1 cellular context compared by ENCODE assay signal in the genomic region with DNA sequence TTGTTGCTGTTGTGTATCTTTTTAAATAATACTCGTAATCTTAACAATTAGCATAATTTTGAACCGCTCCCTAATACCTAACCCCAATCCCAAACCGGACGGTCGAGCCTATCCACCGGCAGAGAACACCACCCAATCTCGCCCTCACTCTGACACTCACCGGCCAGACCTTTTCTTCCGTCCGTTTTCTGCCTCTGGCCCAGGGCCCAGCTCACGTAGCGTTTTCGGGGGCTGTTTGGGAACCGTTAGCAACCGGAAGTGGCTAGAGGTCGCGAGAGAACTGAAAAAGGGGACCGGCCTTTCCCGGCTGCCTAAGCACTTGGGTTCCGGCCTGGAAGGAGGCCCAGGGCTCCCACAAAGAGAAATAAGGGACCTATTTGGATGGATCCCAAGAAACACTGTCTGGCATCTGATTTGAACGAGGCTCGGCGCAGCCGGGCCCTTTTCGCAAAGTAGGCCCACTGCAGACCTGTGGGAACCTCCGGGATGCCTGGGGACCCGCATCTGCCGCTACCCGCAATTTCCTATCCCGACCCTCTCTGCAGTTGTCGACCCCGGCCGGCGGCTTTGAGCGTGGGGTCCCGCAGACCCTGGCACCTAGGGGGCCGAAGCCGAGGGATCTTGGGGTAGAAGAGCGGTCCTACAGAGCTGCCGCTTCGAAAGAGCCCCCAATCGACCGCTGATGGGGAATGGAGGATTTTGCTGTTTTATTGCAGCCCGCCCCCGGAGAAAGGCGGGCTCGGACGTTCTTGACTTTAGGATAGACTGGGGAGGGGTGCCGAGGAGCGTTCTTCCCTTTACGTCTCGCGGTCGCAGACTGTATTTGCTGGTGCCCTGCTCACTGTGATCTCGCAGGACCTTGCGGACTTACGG.
TF ChIP-seq lines count a peak whose summit lies in the region.

No MANE protein-coding gene starts in this region.

TF ChIP-seq in HepG2, 621 proteins besides CTCF, POLR2A, EP300 and RAD21 (continued from another document and continues in another):
- TF ChIP-seq, protein P1, sequence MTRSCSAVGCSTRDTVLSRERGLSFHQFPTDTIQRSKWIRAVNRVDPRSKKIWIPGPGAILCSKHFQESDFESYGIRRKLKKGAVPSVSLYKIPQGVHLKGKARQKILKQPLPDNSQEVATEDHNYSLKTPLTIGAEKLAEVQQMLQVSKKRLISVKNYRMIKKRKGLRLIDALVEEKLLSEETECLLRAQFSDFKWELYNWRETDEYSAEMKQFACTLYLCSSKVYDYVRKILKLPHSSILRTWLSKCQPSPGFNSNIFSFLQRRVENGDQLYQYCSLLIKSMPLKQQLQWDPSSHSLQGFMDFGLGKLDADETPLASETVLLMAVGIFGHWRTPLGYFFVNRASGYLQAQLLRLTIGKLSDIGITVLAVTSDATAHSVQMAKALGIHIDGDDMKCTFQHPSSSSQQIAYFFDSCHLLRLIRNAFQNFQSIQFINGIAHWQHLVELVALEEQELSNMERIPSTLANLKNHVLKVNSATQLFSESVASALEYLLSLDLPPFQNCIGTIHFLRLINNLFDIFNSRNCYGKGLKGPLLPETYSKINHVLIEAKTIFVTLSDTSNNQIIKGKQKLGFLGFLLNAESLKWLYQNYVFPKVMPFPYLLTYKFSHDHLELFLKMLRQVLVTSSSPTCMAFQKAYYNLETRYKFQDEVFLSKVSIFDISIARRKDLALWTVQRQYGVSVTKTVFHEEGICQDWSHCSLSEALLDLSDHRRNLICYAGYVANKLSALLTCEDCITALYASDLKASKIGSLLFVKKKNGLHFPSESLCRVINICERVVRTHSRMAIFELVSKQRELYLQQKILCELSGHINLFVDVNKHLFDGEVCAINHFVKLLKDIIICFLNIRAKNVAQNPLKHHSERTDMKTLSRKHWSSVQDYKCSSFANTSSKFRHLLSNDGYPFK (CRISPR knock-in tag; IDR thresholded peaks at IDR 0.05; ENCODE audit: borderline replicate concordance) = peak; percentile 94; the same call in 1 of the 2 replicates
- TF ChIP-seq MAFF (IDR thresholded peaks at IDR 0.05; ENCODE audit: low read depth, low read length) = no peak; the same call in 1 of the 2 replicates
- peak; percentile 67 for TF ChIP-seq ZNF761 (CRISPR knock-in tag; conservative IDR thresholded peaks at IDR 0.05)
- peak; percentile 96 for TF ChIP-seq ZBTB7B (CRISPR knock-in tag; IDR thresholded peaks at IDR 0.05)
- peak; percentile 98 for TF ChIP-seq PHF20 (CRISPR knock-in tag; IDR thresholded peaks at IDR 0.05)
- TF ChIP-seq, protein P2, sequence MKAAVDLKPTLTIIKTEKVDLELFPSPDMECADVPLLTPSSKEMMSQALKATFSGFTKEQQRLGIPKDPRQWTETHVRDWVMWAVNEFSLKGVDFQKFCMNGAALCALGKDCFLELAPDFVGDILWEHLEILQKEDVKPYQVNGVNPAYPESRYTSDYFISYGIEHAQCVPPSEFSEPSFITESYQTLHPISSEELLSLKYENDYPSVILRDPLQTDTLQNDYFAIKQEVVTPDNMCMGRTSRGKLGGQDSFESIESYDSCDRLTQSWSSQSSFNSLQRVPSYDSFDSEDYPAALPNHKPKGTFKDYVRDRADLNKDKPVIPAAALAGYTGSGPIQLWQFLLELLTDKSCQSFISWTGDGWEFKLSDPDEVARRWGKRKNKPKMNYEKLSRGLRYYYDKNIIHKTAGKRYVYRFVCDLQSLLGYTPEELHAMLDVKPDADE (CRISPR knock-in tag; IDR thresholded peaks at IDR 0.05) = peak; percentile 70; the same call in 1 of the 2 replicates
- TF ChIP-seq HDAC2 (CRISPR knock-in tag; IDR thresholded peaks at IDR 0.05) = peak; percentile 92
- TF ChIP-seq STAG1 (CRISPR knock-in tag; IDR thresholded peaks at IDR 0.05) = no peak; the same call in 1 of the 2 replicates
- TF ChIP-seq ZNF17 (CRISPR knock-in tag; IDR thresholded peaks at IDR 0.05) = 0 out of 2 replicates have a peak, but pooled peaks have one; percentile 26
- TF ChIP-seq ADNP (CRISPR knock-in tag; IDR thresholded peaks at IDR 0.05) = no peak
- no peak for TF ChIP-seq ZFP82 (CRISPR knock-in tag; IDR thresholded peaks at IDR 0.05; ENCODE audit: borderline replicate concordance)
- TF ChIP-seq, protein P3, sequence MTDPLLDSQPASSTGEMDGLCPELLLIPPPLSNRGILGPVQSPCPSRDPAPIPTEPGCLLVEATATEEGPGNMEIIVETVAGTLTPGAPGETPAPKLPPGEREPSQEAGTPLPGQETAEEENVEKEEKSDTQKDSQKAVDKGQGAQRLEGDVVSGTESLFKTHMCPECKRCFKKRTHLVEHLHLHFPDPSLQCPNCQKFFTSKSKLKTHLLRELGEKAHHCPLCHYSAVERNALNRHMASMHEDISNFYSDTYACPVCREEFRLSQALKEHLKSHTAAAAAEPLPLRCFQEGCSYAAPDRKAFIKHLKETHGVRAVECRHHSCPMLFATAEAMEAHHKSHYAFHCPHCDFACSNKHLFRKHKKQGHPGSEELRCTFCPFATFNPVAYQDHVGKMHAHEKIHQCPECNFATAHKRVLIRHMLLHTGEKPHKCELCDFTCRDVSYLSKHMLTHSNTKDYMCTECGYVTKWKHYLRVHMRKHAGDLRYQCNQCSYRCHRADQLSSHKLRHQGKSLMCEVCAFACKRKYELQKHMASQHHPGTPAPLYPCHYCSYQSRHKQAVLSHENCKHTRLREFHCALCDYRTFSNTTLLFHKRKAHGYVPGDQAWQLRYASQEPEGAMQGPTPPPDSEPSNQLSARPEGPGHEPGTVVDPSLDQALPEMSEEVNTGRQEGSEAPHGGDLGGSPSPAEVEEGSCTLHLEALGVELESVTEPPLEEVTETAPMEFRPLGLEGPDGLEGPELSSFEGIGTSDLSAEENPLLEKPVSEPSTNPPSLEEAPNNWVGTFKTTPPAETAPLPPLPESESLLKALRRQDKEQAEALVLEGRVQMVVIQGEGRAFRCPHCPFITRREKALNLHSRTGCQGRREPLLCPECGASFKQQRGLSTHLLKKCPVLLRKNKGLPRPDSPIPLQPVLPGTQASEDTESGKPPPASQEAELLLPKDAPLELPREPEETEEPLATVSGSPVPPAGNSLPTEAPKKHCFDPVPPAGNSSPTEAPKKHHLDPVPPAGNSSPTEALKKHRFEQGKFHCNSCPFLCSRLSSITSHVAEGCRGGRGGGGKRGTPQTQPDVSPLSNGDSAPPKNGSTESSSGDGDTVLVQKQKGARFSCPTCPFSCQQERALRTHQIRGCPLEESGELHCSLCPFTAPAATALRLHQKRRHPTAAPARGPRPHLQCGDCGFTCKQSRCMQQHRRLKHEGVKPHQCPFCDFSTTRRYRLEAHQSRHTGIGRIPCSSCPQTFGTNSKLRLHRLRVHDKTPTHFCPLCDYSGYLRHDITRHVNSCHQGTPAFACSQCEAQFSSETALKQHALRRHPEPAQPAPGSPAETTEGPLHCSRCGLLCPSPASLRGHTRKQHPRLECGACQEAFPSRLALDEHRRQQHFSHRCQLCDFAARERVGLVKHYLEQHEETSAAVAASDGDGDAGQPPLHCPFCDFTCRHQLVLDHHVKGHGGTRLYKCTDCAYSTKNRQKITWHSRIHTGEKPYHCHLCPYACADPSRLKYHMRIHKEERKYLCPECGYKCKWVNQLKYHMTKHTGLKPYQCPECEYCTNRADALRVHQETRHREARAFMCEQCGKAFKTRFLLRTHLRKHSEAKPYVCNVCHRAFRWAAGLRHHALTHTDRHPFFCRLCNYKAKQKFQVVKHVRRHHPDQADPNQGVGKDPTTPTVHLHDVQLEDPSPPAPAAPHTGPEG (CRISPR knock-in tag; IDR thresholded peaks at IDR 0.05) = peak; percentile 90
- TF ChIP-seq ZNF124 (CRISPR knock-in tag; IDR thresholded peaks at IDR 0.05) = peak; percentile 98
- TF ChIP-seq, protein P4, sequence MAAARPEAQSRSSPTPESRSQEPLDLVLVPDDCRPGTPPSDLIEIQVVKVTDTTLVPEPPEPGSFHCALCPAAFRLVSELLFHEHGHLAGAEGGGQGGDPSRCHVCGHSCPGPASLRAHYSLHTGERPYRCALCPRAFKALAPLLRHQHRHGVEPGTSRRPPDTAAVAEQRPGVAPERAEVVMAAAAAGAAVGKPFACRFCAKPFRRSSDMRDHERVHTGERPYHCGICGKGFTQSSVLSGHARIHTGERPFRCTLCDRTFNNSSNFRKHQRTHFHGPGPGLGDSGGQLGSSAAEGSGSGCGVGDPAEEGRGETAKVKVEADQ (CRISPR knock-in tag; IDR thresholded peaks at IDR 0.05; ENCODE audit: borderline replicate concordance) = peak; percentile 97
- peak; percentile 71; the same call in 1 of the 2 replicates for TF ChIP-seq KDM4B (CRISPR knock-in tag; IDR thresholded peaks at IDR 0.05)
- TF ChIP-seq, protein P5, sequence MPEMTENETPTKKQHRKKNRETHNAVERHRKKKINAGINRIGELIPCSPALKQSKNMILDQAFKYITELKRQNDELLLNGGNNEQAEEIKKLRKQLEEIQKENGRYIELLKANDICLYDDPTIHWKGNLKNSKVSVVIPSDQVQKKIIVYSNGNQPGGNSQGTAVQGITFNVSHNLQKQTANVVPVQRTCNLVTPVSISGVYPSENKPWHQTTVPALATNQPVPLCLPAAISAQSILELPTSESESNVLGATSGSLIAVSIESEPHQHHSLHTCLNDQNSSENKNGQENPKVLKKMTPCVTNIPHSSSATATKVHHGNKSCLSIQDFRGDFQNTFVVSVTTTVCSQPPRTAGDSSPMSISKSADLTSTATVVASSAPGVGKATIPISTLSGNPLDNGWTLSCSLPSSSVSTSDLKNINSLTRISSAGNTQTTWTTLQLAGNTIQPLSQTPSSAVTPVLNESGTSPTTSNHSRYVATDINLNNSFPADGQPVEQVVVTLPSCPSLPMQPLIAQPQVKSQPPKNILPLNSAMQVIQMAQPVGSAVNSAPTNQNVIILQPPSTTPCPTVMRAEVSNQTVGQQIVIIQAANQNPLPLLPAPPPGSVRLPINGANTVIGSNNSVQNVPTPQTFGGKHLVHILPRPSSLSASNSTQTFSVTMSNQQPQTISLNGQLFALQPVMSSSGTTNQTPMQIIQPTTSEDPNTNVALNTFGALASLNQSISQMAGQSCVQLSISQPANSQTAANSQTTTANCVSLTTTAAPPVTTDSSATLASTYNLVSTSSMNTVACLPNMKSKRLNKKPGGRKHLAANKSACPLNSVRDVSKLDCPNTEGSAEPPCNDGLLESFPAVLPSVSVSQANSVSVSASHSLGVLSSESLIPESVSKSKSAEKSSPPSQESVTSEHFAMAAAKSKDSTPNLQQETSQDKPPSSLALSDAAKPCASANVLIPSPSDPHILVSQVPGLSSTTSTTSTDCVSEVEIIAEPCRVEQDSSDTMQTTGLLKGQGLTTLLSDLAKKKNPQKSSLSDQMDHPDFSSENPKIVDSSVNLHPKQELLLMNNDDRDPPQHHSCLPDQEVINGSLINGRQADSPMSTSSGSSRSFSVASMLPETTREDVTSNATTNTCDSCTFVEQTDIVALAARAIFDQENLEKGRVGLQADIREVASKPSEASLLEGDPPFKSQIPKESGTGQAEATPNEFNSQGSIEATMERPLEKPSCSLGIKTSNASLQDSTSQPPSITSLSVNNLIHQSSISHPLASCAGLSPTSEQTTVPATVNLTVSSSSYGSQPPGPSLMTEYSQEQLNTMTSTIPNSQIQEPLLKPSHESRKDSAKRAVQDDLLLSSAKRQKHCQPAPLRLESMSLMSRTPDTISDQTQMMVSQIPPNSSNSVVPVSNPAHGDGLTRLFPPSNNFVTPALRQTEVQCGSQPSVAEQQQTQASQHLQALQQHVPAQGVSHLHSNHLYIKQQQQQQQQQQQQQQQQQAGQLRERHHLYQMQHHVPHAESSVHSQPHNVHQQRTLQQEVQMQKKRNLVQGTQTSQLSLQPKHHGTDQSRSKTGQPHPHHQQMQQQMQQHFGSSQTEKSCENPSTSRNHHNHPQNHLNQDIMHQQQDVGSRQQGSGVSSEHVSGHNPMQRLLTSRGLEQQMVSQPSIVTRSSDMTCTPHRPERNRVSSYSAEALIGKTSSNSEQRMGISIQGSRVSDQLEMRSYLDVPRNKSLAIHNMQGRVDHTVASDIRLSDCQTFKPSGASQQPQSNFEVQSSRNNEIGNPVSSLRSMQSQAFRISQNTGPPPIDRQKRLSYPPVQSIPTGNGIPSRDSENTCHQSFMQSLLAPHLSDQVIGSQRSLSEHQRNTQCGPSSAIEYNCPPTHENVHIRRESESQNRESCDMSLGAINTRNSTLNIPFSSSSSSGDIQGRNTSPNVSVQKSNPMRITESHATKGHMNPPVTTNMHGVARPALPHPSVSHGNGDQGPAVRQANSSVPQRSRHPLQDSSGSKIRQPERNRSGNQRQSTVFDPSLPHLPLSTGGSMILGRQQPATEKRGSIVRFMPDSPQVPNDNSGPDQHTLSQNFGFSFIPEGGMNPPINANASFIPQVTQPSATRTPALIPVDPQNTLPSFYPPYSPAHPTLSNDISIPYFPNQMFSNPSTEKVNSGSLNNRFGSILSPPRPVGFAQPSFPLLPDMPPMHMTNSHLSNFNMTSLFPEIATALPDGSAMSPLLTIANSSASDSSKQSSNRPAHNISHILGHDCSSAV (CRISPR knock-in tag; IDR thresholded peaks at IDR 0.05; ENCODE audit: borderline replicate concordance) = no peak
- TF ChIP-seq, protein P6, sequence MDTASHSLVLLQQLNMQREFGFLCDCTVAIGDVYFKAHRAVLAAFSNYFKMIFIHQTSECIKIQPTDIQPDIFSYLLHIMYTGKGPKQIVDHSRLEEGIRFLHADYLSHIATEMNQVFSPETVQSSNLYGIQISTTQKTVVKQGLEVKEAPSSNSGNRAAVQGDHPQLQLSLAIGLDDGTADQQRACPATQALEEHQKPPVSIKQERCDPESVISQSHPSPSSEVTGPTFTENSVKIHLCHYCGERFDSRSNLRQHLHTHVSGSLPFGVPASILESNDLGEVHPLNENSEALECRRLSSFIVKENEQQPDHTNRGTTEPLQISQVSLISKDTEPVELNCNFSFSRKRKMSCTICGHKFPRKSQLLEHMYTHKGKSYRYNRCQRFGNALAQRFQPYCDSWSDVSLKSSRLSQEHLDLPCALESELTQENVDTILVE (CRISPR knock-in tag; IDR thresholded peaks at IDR 0.05) = peak; percentile 98
- TF ChIP-seq NR2F2 (IDR thresholded peaks at IDR 0.05; ENCODE audit: borderline replicate concordance, low read depth) = 0 out of 2 replicates have a peak, but pooled peaks have one; percentile 66
- no peak for TF ChIP-seq HMGA1 (CRISPR knock-in tag; conservative IDR thresholded peaks at IDR 0.05)
- TF ChIP-seq, protein P7, sequence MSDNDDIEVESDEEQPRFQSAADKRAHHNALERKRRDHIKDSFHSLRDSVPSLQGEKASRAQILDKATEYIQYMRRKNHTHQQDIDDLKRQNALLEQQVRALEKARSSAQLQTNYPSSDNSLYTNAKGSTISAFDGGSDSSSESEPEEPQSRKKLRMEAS (IDR thresholded peaks at IDR 0.05) = peak; percentile 86
- TF ChIP-seq TGIF2 (CRISPR knock-in tag; IDR thresholded peaks at IDR 0.05) = peak; percentile 66; the same call in 1 of the 2 replicates
- no peak for TF ChIP-seq ZNF672 (CRISPR knock-in tag; IDR thresholded peaks at IDR 0.05)
- TF ChIP-seq, protein P8, sequence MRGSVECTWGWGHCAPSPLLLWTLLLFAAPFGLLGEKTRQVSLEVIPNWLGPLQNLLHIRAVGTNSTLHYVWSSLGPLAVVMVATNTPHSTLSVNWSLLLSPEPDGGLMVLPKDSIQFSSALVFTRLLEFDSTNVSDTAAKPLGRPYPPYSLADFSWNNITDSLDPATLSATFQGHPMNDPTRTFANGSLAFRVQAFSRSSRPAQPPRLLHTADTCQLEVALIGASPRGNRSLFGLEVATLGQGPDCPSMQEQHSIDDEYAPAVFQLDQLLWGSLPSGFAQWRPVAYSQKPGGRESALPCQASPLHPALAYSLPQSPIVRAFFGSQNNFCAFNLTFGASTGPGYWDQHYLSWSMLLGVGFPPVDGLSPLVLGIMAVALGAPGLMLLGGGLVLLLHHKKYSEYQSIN (CRISPR knock-in tag; IDR thresholded peaks at IDR 0.05; ENCODE audit: borderline replicate concordance) = no peak
